In genomic region chr12:12716151-12716844, GRCh38 we compare ENCODE assay signal across 1 cellular context.
TF ChIP-seq lines count a peak whose summit lies in the region.

No MANE protein-coding gene starts in this region.

TF ChIP-seq in WTC11, 78 proteins besides CTCF, POLR2A, EP300 and RAD21 (continued from another document):
- no peak for TF ChIP-seq ATF2 (CRISPR knock-in tag; IDR thresholded peaks at IDR 0.05; ENCODE audit: borderline replicate concordance, low read depth)
